8 cellular contexts compared by ENCODE assay signal in genomic region chr17:67376892-67377726, GRCh38. TPM values are rescaled to one million over a fixed set of nuclear protein-coding genes. Genes with fewer than 3 reads are reported as not detected.
A peak's percentile ranks its signal among the peaks of the same experiment; 100 is the strongest.
DNase-seq lines count a peak whose midpoint lies in the region; ATAC-seq, FAIRE-seq and TF ChIP-seq lines count a peak whose summit lies in the region.

PITPNC1 (plus strand) TSS chr17:67377281.

- DNase-seq in GM13977 (ENCODE audit: low spot score) (peak; percentile 90), NCI-H1436 treated with DMSO at 0.1 percent for 48 hours (lab: John Stamatoyannopoulos, UW) (peak; percentile 33), T-helper 2 cell (peak; percentile 72 to 88 (median 82)), amygdala (lab: John Stamatoyannopoulos, UW) (peak in 54 of 56 donors; percentile 25 to 88 (median 76)), left ventricle myocardium superior (peak; percentile 92), pulmonary artery endothelial cell (ENCODE audit: low read depth, low spot score) (peak; percentile 46), urothelium cell line (ENCODE audit: low spot score) (peak; percentile 58)

- FAIRE-seq in urothelium cell line (lab: Jason Lieb, UNC), result no peak

- ATAC-seq in HG02763 (IDR thresholded peaks at IDR 0.05; ENCODE audit: unreplicated experiment) (peak; percentile 67), left ventricle myocardium superior (peak; percentile 85)

- intact Hi-C loops in left ventricle myocardium superior (cut with micrococcal nuclease), result loop anchor here (2.0 to 10.0 kb wide), 3 partner anchors 98 to 315 kb away; no protein-coding TSS in a partner anchor

- in situ Hi-C loops in GM13977 (cut with MboI; ENCODE audit: low pct_unique_long_range_greater_than_20kb, low sequenced_read_pairs, unreplicated experiment), result loop anchor here (10.0 kb wide), 1 partner anchor 308 kb away; no protein-coding TSS in a partner anchor

- peak; percentile 15 for TF ChIP-seq CTCF in GM13977 (IDR thresholded peaks at IDR 0.05; ENCODE audit: extremely low read depth, insufficient read depth, missing control alignments)

RNA-seq across cellular contexts. Expression of gene PITPNC1, which starts in this region (rescaled TPM):
- total RNA-seq in left ventricle myocardium superior (11.0 TPM), pulmonary artery endothelial cell (6.5 and 7.3 TPM in 2 replicates)

Comparison
In these comparisons a context has a peak if more than half of its experiments do, and no peak if none do; other contexts are left out.
1. Peak in every context shown above with its lines: DNase-seq and ATAC-seq.
2. DNase-seq: peak in every context shown above with its lines; median percentile 92 in left ventricle myocardium superior; 90 in GM13977; 82 in T-helper 2 cell; 76 in amygdala; 58 in urothelium cell line; 46 in pulmonary artery endothelial cell; 33 in NCI-H1436 treated with DMSO at 0.1 percent for 48 hours.